ENCODE assay signal across 8 cellular contexts in the genomic region with DNA sequence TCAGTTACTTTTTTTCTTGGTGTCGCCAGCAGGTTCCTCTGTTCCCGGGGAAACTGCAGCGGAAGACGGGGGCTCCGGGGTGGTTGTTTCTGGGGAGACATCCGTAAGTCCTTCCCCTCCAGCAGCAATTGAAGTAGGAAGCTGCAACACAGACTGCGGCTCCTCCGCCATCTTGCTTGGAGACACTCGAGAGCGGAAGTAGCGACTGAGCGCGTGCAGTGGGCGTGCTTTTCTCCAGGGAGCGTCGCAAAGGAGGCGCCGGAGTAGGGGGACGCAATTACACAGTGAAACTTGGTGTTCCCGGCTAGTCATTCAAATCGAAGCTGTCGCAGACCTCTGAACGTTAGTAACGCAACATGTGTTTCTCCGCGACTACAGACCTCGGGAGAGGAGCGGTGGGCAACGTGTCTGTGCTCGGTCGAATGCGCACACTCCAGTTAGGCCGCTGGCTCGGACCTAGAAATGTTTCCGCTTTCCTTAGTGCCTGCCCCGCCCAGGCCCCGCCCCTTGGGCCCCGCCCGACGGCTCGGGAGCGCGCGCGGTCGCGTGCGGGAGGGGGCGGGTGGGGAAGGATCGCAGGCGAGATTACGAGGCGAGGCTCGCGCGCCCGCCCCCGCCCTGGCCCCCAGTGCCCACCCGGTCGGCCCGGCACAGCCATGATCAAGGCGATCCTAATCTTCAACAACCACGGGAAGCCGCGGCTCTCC. TPM values are rescaled to one million over a fixed set of nuclear protein-coding genes. Genes with fewer than 3 reads are reported as not detected.
DNase-seq lines count a peak whose midpoint lies in the region; ATAC-seq and TF ChIP-seq lines count a peak whose summit lies in the region.

A gene (plus strand): TSS at position 554 of the 707 bp plus-strand sequence. CDS start 103 bp downstream, at position 657.
A gene (minus strand): TSS at position 184 of the 707 bp plus-strand sequence. CDS start 13 bp downstream, at position 171.

- ATAC-seq in HG03432 (IDR thresholded peaks at IDR 0.05; ENCODE audit: unreplicated experiment) = peak; percentile 85

- peak; percentile 95 for DNase-seq in Ammon's horn (ENCODE audit: low spot score)
- peak; percentile 91 for DNase-seq in NCI-H460 (ENCODE audit: extremely low read depth, low read depth)
- DNase-seq in activated CD4-positive, CD25-positive, alpha-beta regulatory T cell treated with anti-CD3 and anti-CD28 coated beads, Interleukin-2, amount 50 U/mL, for 72 hours = peak; percentile 92
- DNase-seq in cerebellar cortex (ENCODE audit: low spot score) = peak; percentile 93
- DNase-seq in islet precursor cell = peak; percentile 95
- DNase-seq in stimulated activated CD4-positive, alpha-beta T cell treated with anti-CD3 and anti-CD28 coated beads, Interleukin-12 subunit alpha, Interleukin-12 subunit beta, amount 100 ng/mL, for 4 hours = peak; percentile 89

- TF ChIP-seq POLR2A in GM19193 (IDR thresholded peaks at IDR 0.05; ENCODE audit: extremely low read depth, insufficient read depth, insufficient read length) = peak; percentile 96

RNA-seq across cellular contexts. Expression of the first gene that starts in this region (rescaled TPM):
- total RNA-seq in NCI-H460 (2014; rRNA removed; shearing (Covaris generic)) = 73.3 and 90.9 TPM in 2 replicates
- polyA plus RNA-seq in NCI-H460 (2014; cell fraction: nucleus; rRNA removed) = 37.3 and 47.2 TPM in 2 replicates

RNA-seq across cellular contexts. Expression of the second gene that starts in this region (rescaled TPM):
- total RNA-seq in NCI-H460 (2014; rRNA removed; shearing (Covaris generic)) = 59.8 and 82.9 TPM in 2 replicates
- polyA plus RNA-seq in NCI-H460 (2014; cell fraction: nucleus; rRNA removed) = 55.7 and 57.6 TPM in 2 replicates

Comparison
In these comparisons a context has a peak if more than half of its experiments do, and no peak if none do; other contexts are left out.
1. Peak in every context shown above with its lines: DNase-seq and ATAC-seq.